ENCODE assay signal across 1 cellular context in genomic region chr2:240624950-240625621, GRCh38.
TF ChIP-seq lines count a peak whose summit lies in the region.

Gene GPR35 (plus strand): TSS chr2:240625480. CDS start chr2:240629953, 4,473 bp downstream.

TF ChIP-seq in GM12878, 131 proteins besides CTCF, POLR2A, EP300 and RAD21 (continued from another document):
- no peak for TF ChIP-seq ZNF687 (IDR thresholded peaks at IDR 0.05)
- TF ChIP-seq E2F4 (IDR thresholded peaks at IDR 0.05; ENCODE audit: low read depth, low read length), result no peak
- no peak for TF ChIP-seq ZNF592 (IDR thresholded peaks at IDR 0.05)
- TF ChIP-seq RAD51 (IDR thresholded peaks at IDR 0.05), result no peak
- TF ChIP-seq, protein P1, sequence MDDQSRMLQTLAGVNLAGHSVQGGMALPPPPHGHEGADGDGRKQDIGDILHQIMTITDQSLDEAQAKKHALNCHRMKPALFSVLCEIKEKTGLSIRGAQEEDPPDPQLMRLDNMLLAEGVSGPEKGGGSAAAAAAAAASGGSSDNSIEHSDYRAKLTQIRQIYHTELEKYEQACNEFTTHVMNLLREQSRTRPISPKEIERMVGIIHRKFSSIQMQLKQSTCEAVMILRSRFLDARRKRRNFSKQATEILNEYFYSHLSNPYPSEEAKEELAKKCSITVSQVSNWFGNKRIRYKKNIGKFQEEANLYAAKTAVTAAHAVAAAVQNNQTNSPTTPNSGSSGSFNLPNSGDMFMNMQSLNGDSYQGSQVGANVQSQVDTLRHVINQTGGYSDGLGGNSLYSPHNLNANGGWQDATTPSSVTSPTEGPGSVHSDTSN (IDR thresholded peaks at IDR 0.05; ENCODE audit: insufficient replicate concordance, low read depth, low read length), result no peak
- no peak for TF ChIP-seq TAF1 (IDR thresholded peaks at IDR 0.05; ENCODE audit: borderline replicate concordance, low read depth, low read length)
- peak; percentile 43; the same call in 1 of the 2 replicates for TF ChIP-seq PAX5 (IDR thresholded peaks at IDR 0.05; ENCODE audit: borderline replicate concordance, low read depth, low read length)
- TF ChIP-seq BHLHE40 (IDR thresholded peaks at IDR 0.05; ENCODE audit: borderline replicate concordance in 1 of 2, low read depth in 2 of 2, low read length in 1 of 2), result peak in 1 of 2 experiments; percentile 31; a peak in 1 of 4 replicates
- TF ChIP-seq NFIC (IDR thresholded peaks at IDR 0.05; ENCODE audit: low read depth, low read length), result no peak
- TF ChIP-seq BMI1 (IDR thresholded peaks at IDR 0.05; ENCODE audit: borderline replicate concordance), result no peak
TF ChIP-seq in GM12878: peak in this region for 10.
